Comparison of ENCODE assay signal across 9 cellular contexts in genomic region chrX:133838761-133839676, GRCh38.
A peak's percentile ranks its signal among the peaks of the same experiment; 100 is the strongest.
DNase-seq lines count a peak whose midpoint lies in the region; ATAC-seq, FAIRE-seq and TF ChIP-seq lines count a peak whose summit lies in the region.
"Had no signal": no experiment of that assay in that cellular context is flagged by ENCODE, and none has a peak within 500 bp of the region (broad histone marks: within the 10 kb centered on the region; RNA-seq: fewer than 3 reads in every experiment).

No MANE protein-coding gene starts in this region.

- no peak overlapping the region for H3K4me3 Mint-ChIP-seq in brain

- FAIRE-seq in G401.6 (lab: Jason Lieb, UNC), result peak; percentile 96

- peaks cover 0 to under 1% (median 0%) of the 10 kb centered on the region in 5 experiments for H3K9me3 Mint-ChIP-seq in brain

- peak in 2 of 4 donors; percentile 17 to 41 for ATAC-seq in right lobe of liver
- ATAC-seq in GM19397 (IDR thresholded peaks at IDR 0.05; ENCODE audit: unreplicated experiment), result no peak

- peak overlapping the region in 4 of 5 experiments; percentile 19 to 84 (median 64) for H3K27ac Mint-ChIP-seq in brain
- H3K27ac Mint-ChIP-seq: IgD-negative memory B cell had no signal

- H3K36me3 Mint-ChIP-seq in brain, result peaks cover 4% of the 10 kb centered on the region
- H3K36me3 Mint-ChIP-seq: IgD-negative memory B cell had no signal

- H3K4me1 Mint-ChIP-seq in brain, result peaks cover 20% of the 10 kb centered on the region

- no peaks in the 10 kb centered on the region for H3K9me3 ChIP-seq in NT2/D1 (ENCODE audit: insufficient read depth, low read length)
- H3K9me3 ChIP-seq in right lobe of liver, result no peaks in the 10 kb centered on the region
- H3K9me3 ChIP-seq in tibial artery, result no peaks in the 10 kb centered on the region
- no peaks in the 10 kb centered on the region for H3K9me3 ChIP-seq in suprapubic skin

- 50% methylated on average over 5 of the region's 5 CpGs for WGBS in right lobe of liver (ENCODE audit: insufficient coverage, low coverage, low lambda C conversion rate, missing lambda C conversion rate)
- 70% methylated on average over 5 of the region's 5 CpGs for WGBS in suprapubic skin

- H3K9ac ChIP-seq in NT2/D1 (ENCODE audit: insufficient read length, low read depth), result no peak overlapping the region

- no peak for TF ChIP-seq POLR2A in right lobe of liver (IDR thresholded peaks at IDR 0.05)
- TF ChIP-seq POLR2A in suprapubic skin (IDR thresholded peaks at IDR 0.05), result no peak

- peaks cover 2% of the 10 kb centered on the region for H3K27me3 Mint-ChIP-seq in brain
- H3K27me3 Mint-ChIP-seq: IgD-negative memory B cell had no signal

- DNase-seq in AG09309 (ENCODE audit: low read depth), result no peak
- peak; percentile 6 for DNase-seq in NT2/D1 (ENCODE audit: low read depth, low spot score)
- peak in 1 of 3 donors; percentile 32 for DNase-seq in right lobe of liver
- DNase-seq in tibial artery, result no peak
- no peak for DNase-seq in suprapubic skin (ENCODE audit: low spot score in 2 of 2)

- no peaks in the 10 kb centered on the region for H3K27me3 ChIP-seq in NT2/D1 (ENCODE audit: insufficient read depth, insufficient read length)
- H3K27me3 ChIP-seq in right lobe of liver, result no peaks in the 10 kb centered on the region
- H3K27me3 ChIP-seq in tibial artery, result no peaks in the 10 kb centered on the region
- no peaks in the 10 kb centered on the region for H3K27me3 ChIP-seq in suprapubic skin

- no peaks in the 10 kb centered on the region for H3K4me1 ChIP-seq in NT2/D1 (ENCODE audit: insufficient read depth, insufficient read length)
- H3K4me1 ChIP-seq in right lobe of liver, result no peaks in the 10 kb centered on the region
- H3K4me1 ChIP-seq in tibial artery, result no peaks in the 10 kb centered on the region
- no peaks in the 10 kb centered on the region for H3K4me1 ChIP-seq in suprapubic skin

- H3K4me3 ChIP-seq in AG09309 (ENCODE audit: control insufficient read depth, low read depth, low read length) (no peak overlapping the region), NT2/D1 (ENCODE audit: insufficient read length, low read depth) (no peak overlapping the region), right lobe of liver (no peak overlapping the region), tibial artery (no peak overlapping the region), suprapubic skin (no peak overlapping the region)

- H3K36me3 ChIP-seq in NT2/D1 (ENCODE audit: insufficient read depth, insufficient read length, low read length) (no peaks in the 10 kb centered on the region), right lobe of liver (no peaks in the 10 kb centered on the region), tibial artery (no peaks in the 10 kb centered on the region), suprapubic skin (no peaks in the 10 kb centered on the region)

- no peak for TF ChIP-seq EP300 in suprapubic skin (IDR thresholded peaks at IDR 0.05)

- TF ChIP-seq CTCF in AG09309 (IDR thresholded peaks at IDR 0.05; ENCODE audit: control insufficient read depth, insufficient read depth, low read depth, low read length, missing control alignments) (peak; percentile 76), brain (conservative IDR thresholded peaks at IDR 0.05) (peak; percentile 64 to 67), right lobe of liver (IDR thresholded peaks at IDR 0.05) (peak; percentile 44 to 63 (median 58)), tibial artery (IDR thresholded peaks at IDR 0.05) (peak in 1 of 2 experiments; percentile 32), suprapubic skin (IDR thresholded peaks at IDR 0.05) (peak in 1 of 2 donors; percentile 13)

- H3K27ac ChIP-seq in right lobe of liver (no peak overlapping the region), tibial artery (no peak overlapping the region), suprapubic skin (no peak overlapping the region)

- intact Hi-C loops in right lobe of liver (cut with DNase I) (no loop called here), tibial artery (cut with DNase I; ENCODE audit: low total_unique reads) (no loop called here)
